1 cellular context compared by ENCODE assay signal in genomic region chr6:88211446-88211845, GRCh38.
TF ChIP-seq lines count a peak whose summit lies in the region.

No MANE protein-coding gene starts in this region.

TF ChIP-seq in HepG2, 621 proteins besides CTCF, POLR2A, EP300 and RAD21 (continued from another document):
- TF ChIP-seq, protein P1, sequence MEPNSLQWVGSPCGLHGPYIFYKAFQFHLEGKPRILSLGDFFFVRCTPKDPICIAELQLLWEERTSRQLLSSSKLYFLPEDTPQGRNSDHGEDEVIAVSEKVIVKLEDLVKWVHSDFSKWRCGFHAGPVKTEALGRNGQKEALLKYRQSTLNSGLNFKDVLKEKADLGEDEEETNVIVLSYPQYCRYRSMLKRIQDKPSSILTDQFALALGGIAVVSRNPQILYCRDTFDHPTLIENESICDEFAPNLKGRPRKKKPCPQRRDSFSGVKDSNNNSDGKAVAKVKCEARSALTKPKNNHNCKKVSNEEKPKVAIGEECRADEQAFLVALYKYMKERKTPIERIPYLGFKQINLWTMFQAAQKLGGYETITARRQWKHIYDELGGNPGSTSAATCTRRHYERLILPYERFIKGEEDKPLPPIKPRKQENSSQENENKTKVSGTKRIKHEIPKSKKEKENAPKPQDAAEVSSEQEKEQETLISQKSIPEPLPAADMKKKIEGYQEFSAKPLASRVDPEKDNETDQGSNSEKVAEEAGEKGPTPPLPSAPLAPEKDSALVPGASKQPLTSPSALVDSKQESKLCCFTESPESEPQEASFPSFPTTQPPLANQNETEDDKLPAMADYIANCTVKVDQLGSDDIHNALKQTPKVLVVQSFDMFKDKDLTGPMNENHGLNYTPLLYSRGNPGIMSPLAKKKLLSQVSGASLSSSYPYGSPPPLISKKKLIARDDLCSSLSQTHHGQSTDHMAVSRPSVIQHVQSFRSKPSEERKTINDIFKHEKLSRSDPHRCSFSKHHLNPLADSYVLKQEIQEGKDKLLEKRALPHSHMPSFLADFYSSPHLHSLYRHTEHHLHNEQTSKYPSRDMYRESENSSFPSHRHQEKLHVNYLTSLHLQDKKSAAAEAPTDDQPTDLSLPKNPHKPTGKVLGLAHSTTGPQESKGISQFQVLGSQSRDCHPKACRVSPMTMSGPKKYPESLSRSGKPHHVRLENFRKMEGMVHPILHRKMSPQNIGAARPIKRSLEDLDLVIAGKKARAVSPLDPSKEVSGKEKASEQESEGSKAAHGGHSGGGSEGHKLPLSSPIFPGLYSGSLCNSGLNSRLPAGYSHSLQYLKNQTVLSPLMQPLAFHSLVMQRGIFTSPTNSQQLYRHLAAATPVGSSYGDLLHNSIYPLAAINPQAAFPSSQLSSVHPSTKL (CRISPR knock-in tag; IDR thresholded peaks at IDR 0.05): no peak
